In genomic region chr5:148927307-148927946, GRCh38 we compare ENCODE assay signal across 21 cellular contexts.
"Had no signal": no experiment of that assay in that cellular context is flagged by ENCODE, and none has a peak within 500 bp of the region (broad histone marks: within the 10 kb centered on the region; RNA-seq: fewer than 3 reads in every experiment).

No MANE protein-coding gene starts in this region.

- ATAC-seq: activated T-helper 17 cell treated with anti-CD3 and anti-CD28 coated beads, Interleukin-2, amount 50 U/mL, for 72 hours; Right ventricle myocardium inferior; SK-N-SH treated with all-trans-retinoic acid at 6 μM for 48 hours had no signal

- H3K4me3 ChIP-seq: SJCRH30 had no signal

- H3K36me3 ChIP-seq: SJCRH30 had no signal

- DNase-seq: activated CD4-positive, alpha-beta memory T cell treated with anti-CD3 and anti-CD28 coated beads, Interleukin-2, amount 10 ng/mL, durations not matched to agents 7 days and 5 days; activated CD4-positive, alpha-beta T cell treated with anti-CD3 and anti-CD28 coated beads for 1 hour; activated CD4-positive, alpha-beta T cell treated with anti-CD3 and anti-CD28 coated beads, Interleukin-2, amount 10 ng/mL, durations not matched to agents 24 days and 14 days; activated gamma-delta T cell; activated naive CD4-positive, alpha-beta T cell treated with anti-CD3 and anti-CD28 coated beads for 36 hours; activated T-cell treated with anti-CD3 and anti-CD28 coated beads for 4 hours; activated T-cell treated with anti-CD3 and anti-CD28 coated beads, Interleukin-2, amount 50 U/mL, for 48 hours; KBM-7; MV-4-11; NCI-H1105; NCI-H146; NCI-H187 treated with DMSO at 0.1 percent for 48 hours; NCI-H2081 treated with DMSO at 0.1 percent for 48 hours; NCI-H446; NCI-H524; NCI-H748 treated with DMSO at 0.1 percent for 48 hours; SJCRH30; SW 1271 had no signal

- H3K4me1 ChIP-seq: SJCRH30 had no signal

- H3K27ac ChIP-seq: SJCRH30 had no signal
